ENCODE assay signal across 16 cellular contexts in genomic region chr18:74734013-74734444, GRCh38.
DNase-seq lines count a peak whose midpoint lies in the region; ATAC-seq and TF ChIP-seq lines count a peak whose summit lies in the region.
"Had no signal": no experiment of that assay in that cellular context is flagged by ENCODE, and none has a peak within 500 bp of the region (broad histone marks: within the 10 kb centered on the region; RNA-seq: fewer than 3 reads in every experiment).

No MANE protein-coding gene starts in this region.

- H3K27ac Mint-ChIP-seq in Caco-2 (ENCODE audit: unreplicated experiment) (peak overlapping the region; percentile 38), neural crest cell (ENCODE audit: unreplicated experiment) (peak overlapping the region; percentile 9)
- H3K27ac Mint-ChIP-seq: CD14-positive monocyte had no signal

- no peak overlapping the region for H3K56ac ChIP-seq in IMR-90 (ENCODE audit: extremely low read depth, insufficient read depth, low read length)

- H3K27me3 Mint-ChIP-seq in Caco-2 (ENCODE audit: insufficient read depth, unreplicated experiment) (no peaks in the 10 kb centered on the region), neural crest cell (ENCODE audit: low read depth) (no peaks in the 10 kb centered on the region)

- peak overlapping the region; percentile 20 for H3K14ac ChIP-seq in IMR-90 (replicated peaks; ENCODE audit: low read depth, low read length)

- no peak overlapping the region; the same call in 2 of the 3 replicates for H2BK15ac ChIP-seq in IMR-90 (ENCODE audit: low read depth, low read length)

- DNase-seq in Caco-2 (no peak), IMR-90 (no peak), left lung (no peak), neural crest cell (ENCODE audit: low read depth, low spot score) (no peak), GF-D8 (lab: John Stamatoyannopoulos, UW) (no peak), left ventricle myocardium superior (no peak), NCI-H1417 (lab: John Stamatoyannopoulos, UW) (no peak)
- DNase-seq: ACHN, AML-193, H7, NCI-H1105 treated with DMSO at 0.1 percent for 48 hours, NCI-H187, NCI-H446 treated with DMSO at 0.1 percent for 48 hours, NCI-H82, PC-9 had no signal

- H3K27ac ChIP-seq in IMR-90 (ENCODE audit: insufficient read depth, low read length) (no peak overlapping the region), left lung (no peak overlapping the region)
- H3K27ac ChIP-seq: PC-9 had no signal

- H3K4ac ChIP-seq in IMR-90 (ENCODE audit: low read depth, low read length) = 0 out of 2 replicates have a peak overlapping the region, but pooled peaks have one; percentile 31

- in situ Hi-C loops in IMR-90 (cut with MboI; ENCODE audit: low sequenced_read_pairs) = no loop called here

- H2BK120ac ChIP-seq in IMR-90 (ENCODE audit: low read depth, low read length) = peak overlapping the region; percentile 32; the same call in 1 of the 2 replicates

- peaks cover 11% of the 10 kb centered on the region for H3K9me1 ChIP-seq in IMR-90 (ENCODE audit: insufficient read depth, low read length)

- H3K36me3 ChIP-seq in Caco-2 (ENCODE audit: control insufficient read depth, insufficient read depth, low read length) = no peaks in the 10 kb centered on the region
- no peaks in the 10 kb centered on the region for H3K36me3 ChIP-seq in IMR-90 (ENCODE audit: control insufficient read depth, insufficient read depth, low read length)
- peaks cover 0 to 3% of the 10 kb centered on the region in 2 donors for H3K36me3 ChIP-seq in left lung

- peak overlapping the region; percentile 86 for H2AK5ac ChIP-seq in IMR-90 (ENCODE audit: low read depth, low read length)

- TF ChIP-seq RAD21 in IMR-90 (IDR thresholded peaks at IDR 0.05; ENCODE audit: low read length) = no peak

- H3K18ac ChIP-seq in IMR-90 (ENCODE audit: low read depth, low read length) = no peak overlapping the region

- no peaks in the 10 kb centered on the region for H3K4me1 ChIP-seq in Caco-2
- H3K4me1 ChIP-seq in IMR-90 (ENCODE audit: control insufficient read depth, insufficient read depth, low read length) = peaks cover 3% of the 10 kb centered on the region
- no peaks in the 10 kb centered on the region for H3K4me1 ChIP-seq in left lung

- H2BK5ac ChIP-seq in IMR-90 (ENCODE audit: low read depth, low read length, poor library complexity, severe bottlenecking) = no peak overlapping the region

- no peaks in the 10 kb centered on the region for H4K20me1 ChIP-seq in IMR-90 (ENCODE audit: insufficient read depth, low read length)

- H2AFZ ChIP-seq in IMR-90 (replicated peaks; ENCODE audit: low read length, poor library complexity) = peak overlapping the region; percentile 62
- H2AFZ ChIP-seq: PC-9 had no signal

- peak overlapping the region; percentile 71; the same call in 1 of the 2 replicates for H2BK20ac ChIP-seq in IMR-90 (ENCODE audit: low read depth, low read length)

- ATAC-seq in IMR-90 (ENCODE audit: low read depth) (no peak), left lung (peak; percentile 83), left ventricle myocardium superior (no peak)

- H3K36me3 Mint-ChIP-seq in Caco-2 (ENCODE audit: insufficient read depth, unreplicated experiment) (no peaks in the 10 kb centered on the region), neural crest cell (ENCODE audit: low read depth) (no peaks in the 10 kb centered on the region)

- dilution Hi-C loops in IMR-90 (cut with HindIII; ENCODE audit: low sequenced_read_pairs, unreplicated experiment) = no loop called here

- H3K4me3 ChIP-seq in Caco-2 (ENCODE audit: low read depth, low read length) (no peak overlapping the region), IMR-90 (ENCODE audit: insufficient read depth, low read depth, low read length) (no peak overlapping the region), left lung (no peak overlapping the region)
- H3K4me3 ChIP-seq: PC-9 had no signal

- intact Hi-C loops in Caco-2 (cut with micrococcal nuclease; ENCODE audit: unreplicated experiment) (no loop called here), IMR-90 (cut with micrococcal nuclease) (no loop called here), left lung (cut with DNase I) (no loop called here), left ventricle myocardium superior (cut with micrococcal nuclease) (no loop called here)

- no peak overlapping the region for H2AK9ac ChIP-seq in IMR-90 (replicated peaks; ENCODE audit: low read depth, low read length, poor library complexity)

- no peak for TF ChIP-seq CTCF in Caco-2 (IDR thresholded peaks at IDR 0.05; ENCODE audit: insufficient read depth in 1 of 2, low read depth in 1 of 2, low read length in 1 of 2, severe bottlenecking in 1 of 2, unreplicated experiment in 1 of 2)
- TF ChIP-seq CTCF in IMR-90 (conservative IDR thresholded peaks at IDR 0.05; ENCODE audit: low read depth, low read length) = no peak
- TF ChIP-seq CTCF in left lung (IDR thresholded peaks at IDR 0.05) = no peak
- no peak for TF ChIP-seq CTCF in neural crest cell (conservative IDR thresholded peaks at IDR 0.05)

- no peaks in the 10 kb centered on the region for H3K27me3 ChIP-seq in Caco-2 (replicated peaks; ENCODE audit: control insufficient read depth, insufficient read depth, low read length)
- no peaks in the 10 kb centered on the region for H3K27me3 ChIP-seq in IMR-90 (ENCODE audit: control insufficient read depth, insufficient read depth, low read length)
- H3K27me3 ChIP-seq in left lung = no peaks in the 10 kb centered on the region

- H3K4me3 Mint-ChIP-seq in Caco-2 (ENCODE audit: unreplicated experiment) (peak overlapping the region; percentile 39), neural crest cell (no peak overlapping the region)
- H3K4me3 Mint-ChIP-seq: CD14-positive monocyte had no signal

- H3K9me3 ChIP-seq in Caco-2 (no peaks in the 10 kb centered on the region), IMR-90 (ENCODE audit: control insufficient read depth, insufficient read depth, low read length) (no peaks in the 10 kb centered on the region), left lung (no peaks in the 10 kb centered on the region)

- H3K23ac ChIP-seq in IMR-90 (ENCODE audit: low read depth, low read length) = no peak overlapping the region; the same call in 1 of the 2 replicates

- CTCF ChIA-PET in Caco-2 (lab: Charles Lee) = no interaction called here
- CTCF ChIA-PET in IMR-90 (lab: Yijun Ruan, JAX) = no interaction called here

- no peak overlapping the region for H4K8ac ChIP-seq in IMR-90 (ENCODE audit: low read depth in 2 of 2, low read length in 2 of 2)

- no peaks in the 10 kb centered on the region for H3K9me3 Mint-ChIP-seq in Caco-2 (ENCODE audit: unreplicated experiment)
- no peaks in the 10 kb centered on the region for H3K9me3 Mint-ChIP-seq in neural crest cell
- H3K9me3 Mint-ChIP-seq: CD14-positive monocyte had no signal

- H4K91ac ChIP-seq in IMR-90 (ENCODE audit: insufficient read depth, low read depth, low read length) = 0 out of 2 replicates have a peak overlapping the region, but pooled peaks have one; percentile 11

- no peak overlapping the region for H3K4me2 ChIP-seq in IMR-90 (ENCODE audit: low read depth, low read length)
- H3K4me2 ChIP-seq: PC-9 had no signal

- POLR2A ChIA-PET in Caco-2 (lab: Charles Lee) (no interaction called here), IMR-90 (lab: Charles Lee; ENCODE audit: unreplicated experiment) (no interaction called here)

- peaks cover 13 to 34% of the 10 kb centered on the region in 2 experiments for H3K79me1 ChIP-seq in IMR-90 (ENCODE audit: low read depth in 1 of 2, low read length in 2 of 2)

- TF ChIP-seq POLR2A in IMR-90 (IDR thresholded peaks at IDR 0.05; ENCODE audit: low read depth, low read length) = no peak

- peaks cover 6% of the 10 kb centered on the region for H3K4me1 Mint-ChIP-seq in Caco-2 (ENCODE audit: low read depth, unreplicated experiment)
- H3K4me1 Mint-ChIP-seq in neural crest cell = peaks cover 5% of the 10 kb centered on the region

- WGBS in IMR-90 (ENCODE audit: extremely low coverage in 2 of 2, insufficient read length in 1 of 2), 2 experiments = 51% methylated on average over 6 of the region's 11 CpGs; no CpG with 5 or more reads in 1 of the 2 experiments

- BruUV-seq in Caco-2 (replicated peaks; lab: Mats Ljungman, UMichigan) = no TSS peak
- BruUV-seq in IMR-90 (replicated peaks; lab: Mats Ljungman, UMichigan) = no TSS peak

- no peak overlapping the region for H3K9ac ChIP-seq in IMR-90 (ENCODE audit: low read depth, low read length)

- H4K5ac ChIP-seq in IMR-90 (ENCODE audit: low read depth, low read length) = peak overlapping the region; percentile 39; the same call in 1 of the 2 replicates

TF ChIP-seq in IMR-90, 13 proteins besides CTCF, POLR2A, EP300 and RAD21:
- no peak for TF ChIP-seq USF2 (IDR thresholded peaks at IDR 0.05; ENCODE audit: low read depth, low read length)
- peak; percentile 60 for TF ChIP-seq CEBPB (IDR thresholded peaks at IDR 0.05; ENCODE audit: low read depth, low read length)
